ENCODE assay signal across 17 cellular contexts in the genomic region with DNA sequence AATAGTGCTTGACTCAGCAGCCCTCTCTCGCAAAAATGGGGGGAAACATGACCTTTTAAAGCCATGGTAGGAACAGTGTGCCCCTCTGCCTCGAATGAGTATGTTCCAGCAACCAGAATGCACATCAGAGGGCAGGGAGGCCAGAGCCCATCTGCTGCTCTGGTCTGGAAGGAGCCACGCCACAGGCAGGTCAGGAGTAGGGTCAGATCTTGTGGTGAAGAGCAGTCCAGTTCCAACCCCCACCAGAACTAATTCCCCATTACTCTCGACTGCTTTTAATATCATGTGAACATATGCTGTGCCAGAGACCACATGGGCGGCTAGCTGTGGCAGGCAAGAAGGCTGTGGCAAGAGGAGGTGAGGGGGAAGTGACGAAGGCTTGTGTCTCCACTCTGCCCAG.
"Had no signal": no experiment of that assay in that cellular context is flagged by ENCODE, and none has a peak within 500 bp of the region (broad histone marks: within the 10 kb centered on the region; RNA-seq: fewer than 3 reads in every experiment).

No MANE protein-coding gene starts in this region.

- H3K36me3 ChIP-seq: brain microvascular endothelial cell, lower lobe of right lung, pancreas, sigmoid colon, tibial nerve, vagina had no signal

- H3K9me3 ChIP-seq: lower lobe of right lung, pancreas, sigmoid colon, tibial nerve, vagina had no signal

- H3K27ac ChIP-seq: brain microvascular endothelial cell, epithelial cell of prostate, lower lobe of right lung, pancreas, sigmoid colon, vagina had no signal

- DNase-seq: activated CD4-positive, alpha-beta T cell treated with anti-CD3 and anti-CD28 coated beads, Interleukin-2, amount 10 ng/mL, durations not matched to agents 7 days and 5 days; activated CD8-positive, alpha-beta memory T cell treated with anti-CD3 and anti-CD28 coated beads for 24 hours; activated naive CD8-positive, alpha-beta T cell treated with anti-CD3 and anti-CD28 coated beads for 36 hours; amygdala; brain microvascular endothelial cell; effector memory CD4-positive, alpha-beta T cell; left colon; lower lobe of right lung; pancreas; sigmoid colon; stimulated activated CD4-positive, alpha-beta T cell treated with anti-CD3 and anti-CD28 coated beads, Interleukin-12 subunit alpha, Interleukin-12 subunit beta, amount 100 ng/mL, for 4 hours; stimulated activated CD4-positive, alpha-beta T cell treated with anti-CD3 and anti-CD28 coated beads, Interleukin-2, amount 100 ng/mL, for 24 hours; stimulated activated naive CD4-positive, alpha-beta T cell; T-helper 9 cell had no signal

- H3K4me3 ChIP-seq: lower lobe of right lung, pancreas, sigmoid colon, tibial nerve, vagina had no signal

- H3K27me3 ChIP-seq: pancreas, sigmoid colon, tibial nerve, vagina had no signal

- H3K4me1 ChIP-seq: lower lobe of right lung, pancreas, sigmoid colon, tibial nerve, vagina had no signal
